In the genomic region with DNA sequence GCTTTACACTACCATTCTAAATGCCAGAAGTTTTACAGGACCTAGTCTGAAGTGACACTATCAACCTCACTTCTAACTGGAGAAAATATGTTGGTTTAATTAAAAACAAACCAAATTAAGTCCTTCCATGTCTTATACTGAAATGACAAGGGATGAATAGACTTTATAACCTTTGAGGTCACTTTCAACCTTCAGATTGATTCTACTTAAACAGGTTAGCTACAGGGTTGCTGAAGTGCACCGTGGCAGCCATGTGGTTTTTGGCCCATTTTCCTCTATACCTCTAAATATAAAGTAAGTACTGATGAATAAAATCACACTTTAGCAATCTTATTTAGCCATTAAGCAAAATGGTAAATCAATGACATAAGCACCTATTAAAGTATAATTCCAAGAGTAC, we compare ENCODE assay signal across 9 cellular contexts. TPM values are rescaled to one million over a fixed set of nuclear protein-coding genes. Genes with fewer than 3 reads are reported as not detected.
DNase-seq lines count a peak whose midpoint lies in the region; ATAC-seq and TF ChIP-seq lines count a peak whose summit lies in the region.
"Had no signal": no experiment of that assay in that cellular context is flagged by ENCODE, and none has a peak within 500 bp of the region (broad histone marks: within the 10 kb centered on the region; RNA-seq: fewer than 3 reads in every experiment).

No MANE protein-coding gene starts in this region.

- CTCF ChIA-PET in activated CD8-positive, alpha-beta T cell treated with anti-CD3 and anti-CD28 coated beads, Interleukin-2, amount 10 ng/mL, durations not matched to agents 7 days and 5 days (lab: Charles Lee): interaction anchor here (0.6 to 1.9 kb wide), 3 partner anchors 99 to 244 kb away, joined by 3 to 7 read pairs (median 3); no protein-coding TSS in a partner anchor

- H3K9me2 ChIP-seq in GM23338 (ENCODE audit: insufficient read depth): no peaks in the 10 kb centered on the region

- H3K4me1 ChIP-seq in GM23338 (ENCODE audit: insufficient read depth): peaks cover 24% of the 10 kb centered on the region
- peaks cover 53% of the 10 kb centered on the region for H3K4me1 ChIP-seq in skeletal muscle satellite cell (ENCODE audit: control insufficient read depth, insufficient read depth, low read length)

- TF ChIP-seq CTCF in GM23338 (conservative IDR thresholded peaks at IDR 0.05; ENCODE audit: low read depth in 2 of 2) (no peak), foreskin fibroblast (IDR thresholded peaks at IDR 0.05; ENCODE audit: low read depth, low read length) (no peak)

- DNase-seq in GM23338 (ENCODE audit: low spot score): no peak
- no peak for DNase-seq in activated CD8-positive, alpha-beta T cell treated with anti-CD3 and anti-CD28 coated beads, Interleukin-2, amount 10 ng/mL, durations not matched to agents 7 days and 5 days
- no peak for DNase-seq in foreskin fibroblast
- no peak for DNase-seq in superior temporal gyrus (ENCODE audit: extremely low spot score)
- no peak for DNase-seq in NCI-H82 treated with DMSO at 0.1 percent for 48 hours (lab: John Stamatoyannopoulos, UW; ENCODE audit: unreplicated experiment)
- DNase-seq: NCI-H510A treated with DMSO at 0.1 percent for 48 hours had no signal

- POLR2A ChIA-PET in activated CD8-positive, alpha-beta T cell treated with anti-CD3 and anti-CD28 coated beads, Interleukin-2, amount 10 ng/mL, durations not matched to agents 7 days and 5 days (lab: Charles Lee): interaction anchor here (0.6 kb wide), 2 partner anchors 105 to 160 kb away, joined by 3 to 4 read pairs; no protein-coding TSS in a partner anchor

- H3K4me3 Mint-ChIP-seq in GM23338: peak overlapping the region; percentile 96
- H3K4me3 Mint-ChIP-seq in activated CD8-positive, alpha-beta T cell treated with anti-CD3 and anti-CD28 coated beads, Interleukin-2, amount 10 ng/mL, durations not matched to agents 7 days and 5 days: peak overlapping the region; percentile 89

- H3K27ac Mint-ChIP-seq in GM23338: no peak overlapping the region
- H3K27ac Mint-ChIP-seq in activated CD8-positive, alpha-beta T cell treated with anti-CD3 and anti-CD28 coated beads, Interleukin-2, amount 10 ng/mL, durations not matched to agents 7 days and 5 days: peak overlapping the region; percentile 68

- H3F3A ChIP-seq in GM23338 (replicated peaks; ENCODE audit: low read depth): peaks cover 82% of the 10 kb centered on the region

- 0 out of 2 replicates have a peak overlapping the region, but pooled peaks have one; percentile 11 for H3K27ac ChIP-seq in GM23338 (ENCODE audit: low read depth)

- ATAC-seq in GM23338 (no peak), GM19035 (IDR thresholded peaks at IDR 0.05; ENCODE audit: unreplicated experiment) (no peak), GM21423 (IDR thresholded peaks at IDR 0.05; ENCODE audit: unreplicated experiment) (no peak)
- no peak for ATAC-seq in activated CD8-positive, alpha-beta T cell treated with anti-CD3 and anti-CD28 coated beads, Interleukin-2, amount 10 ng/mL, durations not matched to agents 7 days and 5 days

- H3K4me3 ChIP-seq in GM23338 (peak overlapping the region; percentile 83), foreskin fibroblast (ENCODE audit: low read depth in 1 of 2, low read length in 2 of 2) (peak overlapping the region; percentile 84 to 95), skeletal muscle satellite cell (ENCODE audit: low read length) (peak overlapping the region; percentile 94)

- H3K79me2 ChIP-seq in GM23338 (replicated peaks; ENCODE audit: insufficient read depth): peaks cover 79% of the 10 kb centered on the region

- peak overlapping the region; percentile 97 for H3K9ac ChIP-seq in skeletal muscle satellite cell (ENCODE audit: low read depth, low read length)

- peaks cover 88% of the 10 kb centered on the region for H3K36me3 Mint-ChIP-seq in GM23338 (ENCODE audit: low read depth)
- peaks cover 79% of the 10 kb centered on the region for H3K36me3 Mint-ChIP-seq in activated CD8-positive, alpha-beta T cell treated with anti-CD3 and anti-CD28 coated beads, Interleukin-2, amount 10 ng/mL, durations not matched to agents 7 days and 5 days (ENCODE audit: low read depth)

- peaks cover 67% of the 10 kb centered on the region for H4K20me1 ChIP-seq in GM23338 (replicated peaks; ENCODE audit: insufficient read depth)

- H3K36me3 ChIP-seq in GM23338 (ENCODE audit: insufficient read depth) (peaks cover 74% of the 10 kb centered on the region), skeletal muscle satellite cell (ENCODE audit: insufficient read depth, low read length) (peaks cover 83% of the 10 kb centered on the region)

- H3K9me3 Mint-ChIP-seq in GM23338: peaks cover 9% of the 10 kb centered on the region; the same call in 2 of the 3 replicates
- H3K9me3 Mint-ChIP-seq in activated CD8-positive, alpha-beta T cell treated with anti-CD3 and anti-CD28 coated beads, Interleukin-2, amount 10 ng/mL, durations not matched to agents 7 days and 5 days (ENCODE audit: insufficient read depth): no peaks in the 10 kb centered on the region

- H3K4me2 ChIP-seq in GM23338: peak overlapping the region; percentile 91
- peak overlapping the region; percentile 83 for H3K4me2 ChIP-seq in skeletal muscle satellite cell (ENCODE audit: low read length)

- H3K27me3 ChIP-seq in GM23338 (ENCODE audit: insufficient read depth) (no peaks in the 10 kb centered on the region), skeletal muscle satellite cell (ENCODE audit: control insufficient read depth, insufficient read depth, low read length) (no peaks in the 10 kb centered on the region)

- H3K4me1 Mint-ChIP-seq in GM23338: peaks cover 39% of the 10 kb centered on the region
- H3K4me1 Mint-ChIP-seq in activated CD8-positive, alpha-beta T cell treated with anti-CD3 and anti-CD28 coated beads, Interleukin-2, amount 10 ng/mL, durations not matched to agents 7 days and 5 days (ENCODE audit: low read depth): peaks cover 66% of the 10 kb centered on the region

- H2AFZ ChIP-seq in GM23338: no peak overlapping the region

- H3K27me3 Mint-ChIP-seq in GM23338 (ENCODE audit: insufficient read depth, low read depth, poor library complexity): peaks cover 23% of the 10 kb centered on the region
- peaks cover 2% of the 10 kb centered on the region for H3K27me3 Mint-ChIP-seq in activated CD8-positive, alpha-beta T cell treated with anti-CD3 and anti-CD28 coated beads, Interleukin-2, amount 10 ng/mL, durations not matched to agents 7 days and 5 days (ENCODE audit: low read depth)

- H3K9me3 ChIP-seq in skeletal muscle satellite cell (replicated peaks; ENCODE audit: low read length): no peaks in the 10 kb centered on the region

TF ChIP-seq in GM23338, 12 proteins besides CTCF, POLR2A, EP300 and RAD21 (continues in another document):
- TF ChIP-seq POLR2AphosphoS5 (IDR thresholded peaks at IDR 0.05; ENCODE audit: low read depth) (no peak), STAT1 (IDR thresholded peaks at IDR 0.05; ENCODE audit: unreplicated experiment) (no peak), CREB1 (CRISPR knock-in tag; IDR thresholded peaks at IDR 0.05; ENCODE audit: low read depth) (no peak), EZH2 (IDR thresholded peaks at IDR 0.05; ENCODE audit: low read depth, unreplicated experiment) (no peak)

RNA-seq across cellular contexts. Expression of a gene that starts 3.9 kb away (rescaled TPM):
- 665 and 718 TPM in 2 replicates for total RNA-seq in GM23338 (2014; rRNA removed; shearing (Covaris generic))
- 168 and 181 TPM in 2 replicates for polyA plus RNA-seq in GM23338 (2016; fragmentation: Nextera tagmentation; extraction: Ambion mirVana)
- 100 to 1,000 TPM; 194 to 200 TPM for total RNA-seq in activated CD8-positive, alpha-beta T cell treated with anti-CD3 and anti-CD28 coated beads, Interleukin-2, amount 10 ng/mL, durations not matched to agents 7 days and 5 days
- 329 and 451 TPM in 2 replicates for total RNA-seq in skeletal muscle satellite cell (2012; rRNA removed)
